In genomic region chr17:56819431-56820145, GRCh38 we compare ENCODE assay signal across 8 cellular contexts. TPM values are rescaled to one million over a fixed set of nuclear protein-coding genes. Genes with fewer than 3 reads are reported as not detected.
DNase-seq lines count a peak whose midpoint lies in the region; ATAC-seq and TF ChIP-seq lines count a peak whose summit lies in the region.

No MANE protein-coding gene starts in this region.

- H2AFZ ChIP-seq in neural cell (ENCODE audit: low read depth, low read length) = no peak overlapping the region

- 19% methylated on average over 14 of the region's 14 CpGs for WGBS in esophagus muscularis mucosa

- no peaks in the 10 kb centered on the region for H3F3A ChIP-seq in neural cell (ENCODE audit: insufficient read depth, low read length, poor library complexity, severe bottlenecking)

- H3K79me2 ChIP-seq in neural cell (replicated peaks; ENCODE audit: insufficient read depth, low read length) = no peaks in the 10 kb centered on the region

- H3K36me3 Mint-ChIP-seq in CD4-positive, alpha-beta memory T cell = peaks cover 6 to 9% of the 10 kb centered on the region in 2 donors

- H3K36me3 ChIP-seq in CD4-positive, alpha-beta memory T cell (ENCODE audit: insufficient read depth, low read length) = no peaks in the 10 kb centered on the region
- H3K36me3 ChIP-seq in esophagus muscularis mucosa = peaks cover 0 to 5% (median 1%) of the 10 kb centered on the region in 4 donors
- no peaks in the 10 kb centered on the region for H3K36me3 ChIP-seq in neural cell (ENCODE audit: insufficient read depth, low read length)

- peak overlapping the region in 1 of 7 donors; percentile 29 for H3K27ac Mint-ChIP-seq in CD4-positive, alpha-beta memory T cell

- H3K27me3 Mint-ChIP-seq in CD4-positive, alpha-beta memory T cell = no peaks in the 10 kb centered on the region

- no peak overlapping the region for H3K4me3 ChIP-seq in CD4-positive, alpha-beta memory T cell (ENCODE audit: low read length in 2 of 2)
- H3K4me3 ChIP-seq in esophagus muscularis mucosa = no peak overlapping the region
- no peak overlapping the region for H3K4me3 ChIP-seq in neural cell (ENCODE audit: low read length)

- H3K4me1 Mint-ChIP-seq in CD4-positive, alpha-beta memory T cell = peaks cover 0 to 6% (median 4%) of the 10 kb centered on the region in 4 donors

- TF ChIP-seq EP300 in Ishikawa (IDR thresholded peaks at IDR 0.05; ENCODE audit: borderline replicate concordance) (no peak), esophagus muscularis mucosa (IDR thresholded peaks at IDR 0.05) (no peak), neural cell (conservative IDR thresholded peaks at IDR 0.05; ENCODE audit: poor library complexity, severe bottlenecking) (no peak)

- H3K9me3 ChIP-seq in CD4-positive, alpha-beta memory T cell (ENCODE audit: control insufficient read depth in 1 of 2, low read length in 2 of 2) = no peaks in the 10 kb centered on the region
- H3K9me3 ChIP-seq in esophagus muscularis mucosa (no peaks in the 10 kb centered on the region), neural cell (ENCODE audit: low read length) (no peaks in the 10 kb centered on the region)

- POLR2A ChIA-PET in CD4-positive, alpha-beta memory T cell (lab: Charles Lee; ENCODE audit: partially characterized antibody) = interaction anchor here (1.1 to 2.0 kb wide), 3 partner anchors 14 to 94 kb away, joined by 4 to 21 read pairs (median 6); partner anchors contain the start of genes C17orf67, DGKE and TRIM25

- no peaks in the 10 kb centered on the region for H4K20me1 ChIP-seq in neural cell (ENCODE audit: insufficient read depth)

- TF ChIP-seq CTCF in esophagus muscularis mucosa (IDR thresholded peaks at IDR 0.05) = peak; percentile 81 to 96 (median 85)
- TF ChIP-seq CTCF in neural cell (IDR thresholded peaks at IDR 0.05; ENCODE audit: poor library complexity, severe bottlenecking) = peak; percentile 78

- no peak overlapping the region for H3K9ac ChIP-seq in neural cell (ENCODE audit: low read length)

- TF ChIP-seq POLR2A in esophagus muscularis mucosa (IDR thresholded peaks at IDR 0.05; ENCODE audit: low read depth) = no peak

- peak; percentile 69 to 78 (median 71) for DNase-seq in CD4-positive, alpha-beta memory T cell
- DNase-seq in OCI-M1 (lab: John Stamatoyannopoulos, UW) = peak; percentile 85
- peak; percentile 54 for DNase-seq in activated T-cell treated with anti-CD3 and anti-CD28 coated beads for 1 hour (ENCODE audit: low read depth)
- DNase-seq in esophagus muscularis mucosa (ENCODE audit: extremely low spot score) = no peak
- DNase-seq in stromal cell of bone marrow (ENCODE audit: low read depth) = peak; percentile 34

- no peaks in the 10 kb centered on the region for H3K27me3 ChIP-seq in CD4-positive, alpha-beta memory T cell (ENCODE audit: insufficient read depth, low read length)
- no peaks in the 10 kb centered on the region for H3K27me3 ChIP-seq in esophagus muscularis mucosa
- H3K27me3 ChIP-seq in neural cell (ENCODE audit: insufficient read depth, low read depth, low read length) = no peaks in the 10 kb centered on the region

- no peaks in the 10 kb centered on the region for H3K9me3 Mint-ChIP-seq in CD4-positive, alpha-beta memory T cell

- CTCF ChIA-PET in CD4-positive, alpha-beta memory T cell (lab: Charles Lee; ENCODE audit: partially characterized antibody) = interaction anchor here (0.6 to 7.3 kb wide), 33 partner anchors 10 to 144 kb away, joined by 3 to 172 read pairs (median 5); partner anchors contain the start of genes C17orf67 and DGKE

- H3K4me3 Mint-ChIP-seq in CD4-positive, alpha-beta memory T cell = no peak overlapping the region

- intact Hi-C loops in CD4-positive, alpha-beta memory T cell (cut with micrococcal nuclease) = loop anchor here (1.0 kb wide), 4 partner anchors 14 to 142 kb away; partner anchors contain the start of genes C17orf67 and COIL
- intact Hi-C loops in esophagus muscularis mucosa (cut with DNase I) = loop anchor here (2.0 kb wide), 1 partner anchor 121 kb away; no protein-coding TSS in a partner anchor

- peak; percentile 74 for ATAC-seq in GM19467 (IDR thresholded peaks at IDR 0.05; ENCODE audit: unreplicated experiment)

- H3K9me2 ChIP-seq in neural cell (ENCODE audit: insufficient read depth, low read length) = no peaks in the 10 kb centered on the region

- no peak overlapping the region for H3K27ac ChIP-seq in CD4-positive, alpha-beta memory T cell (ENCODE audit: low read depth, low read length)
- H3K27ac ChIP-seq in esophagus muscularis mucosa (replicated peaks in 1 of 4) (no peak overlapping the region), neural cell (ENCODE audit: low read length) (no peak overlapping the region)

- no peak overlapping the region for H3K4me2 ChIP-seq in neural cell (ENCODE audit: low read length)

- peaks cover 4% of the 10 kb centered on the region for H3K4me1 ChIP-seq in CD4-positive, alpha-beta memory T cell (ENCODE audit: insufficient read depth, low read length)
- H3K4me1 ChIP-seq in esophagus muscularis mucosa = peaks cover 0 to 8% (median 7%) of the 10 kb centered on the region in 4 donors

- TF ChIP-seq RAD21 in Ishikawa (IDR thresholded peaks at IDR 0.05; ENCODE audit: low read depth) (peak; percentile 81), neural cell (conservative IDR thresholded peaks at IDR 0.05) (peak; percentile 72)

TF ChIP-seq in Ishikawa, 13 proteins besides CTCF, POLR2A, EP300 and RAD21:
- no peak for TF ChIP-seq USF1 (IDR thresholded peaks at IDR 0.05)
- no peak for TF ChIP-seq TCF12 (IDR thresholded peaks at IDR 0.05; ENCODE audit: low read depth)
- TF ChIP-seq CREB1 (IDR thresholded peaks at IDR 0.05; ENCODE audit: low read depth) = no peak
- TF ChIP-seq, protein P1, sequence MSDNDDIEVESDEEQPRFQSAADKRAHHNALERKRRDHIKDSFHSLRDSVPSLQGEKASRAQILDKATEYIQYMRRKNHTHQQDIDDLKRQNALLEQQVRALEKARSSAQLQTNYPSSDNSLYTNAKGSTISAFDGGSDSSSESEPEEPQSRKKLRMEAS (IDR thresholded peaks at IDR 0.05) = no peak
- no peak for TF ChIP-seq TAF1 (IDR thresholded peaks at IDR 0.05; ENCODE audit: low read depth)
- no peak for TF ChIP-seq NFIC (IDR thresholded peaks at IDR 0.05)
- no peak for TF ChIP-seq TEAD4 (IDR thresholded peaks at IDR 0.05)
- no peak for TF ChIP-seq EGR1 (IDR thresholded peaks at IDR 0.05)

TF ChIP-seq in neural cell, 6 proteins besides CTCF, POLR2A, EP300 and RAD21:
- peak; percentile 84 for TF ChIP-seq SMC3 (conservative IDR thresholded peaks at IDR 0.05; ENCODE audit: poor library complexity)
- no peak for TF ChIP-seq MXI1 (conservative IDR thresholded peaks at IDR 0.05; ENCODE audit: poor library complexity, severe bottlenecking)
TF ChIP-seq in neural cell: peak in this region for 1.

RNA-seq across cellular contexts. Expression of gene C17orf67, which starts 14.1 kb away (rescaled TPM):
- 10 to 100 TPM in 1 of 2 experiments, 1 to 10 TPM in 1; 9.5 to 11.2 TPM for total RNA-seq in CD4-positive, alpha-beta memory T cell
- polyA plus RNA-seq in CD4-positive, alpha-beta memory T cell = 1 to 10 TPM in 1 of 2 donors, under 1 TPM in 1; 0.81 to 2.9 TPM
- 1 to 10 TPM in 3 of 4 donors, under 1 TPM in 1; 0.83 to 4.3 (median 3.6) TPM for total RNA-seq in esophagus muscularis mucosa
- polyA plus RNA-seq in neural cell = 0.15 and 1.5 TPM in 2 replicates
- 0.24 and 0.81 TPM in 2 replicates for polyA minus RNA-seq in neural cell

RNA-seq across cellular contexts. Expression of gene DGKE, which starts 14.4 kb away (rescaled TPM):
- total RNA-seq in CD4-positive, alpha-beta memory T cell = 10 to 100 TPM; 36.7 to 37.7 TPM
- polyA plus RNA-seq in CD4-positive, alpha-beta memory T cell = 1 to 10 TPM; 4.3 to 7.2 TPM
- 10 to 100 TPM in 3 of 4 donors, 1 to 10 TPM in 1; 7.1 to 12.5 (median 11.1) TPM for total RNA-seq in esophagus muscularis mucosa
- polyA plus RNA-seq in neural cell = 13.0 and 16.6 TPM in 2 replicates
- polyA minus RNA-seq in neural cell = 49.1 and 49.9 TPM in 2 replicates
